Comparison of ENCODE assay signal across 29 cellular contexts in genomic region chr7:51261117-51261835, GRCh38. TPM values are rescaled to one million over a fixed set of nuclear protein-coding genes. Genes with fewer than 3 reads are reported as not detected.
DNase-seq lines count a peak whose midpoint lies in the region; ATAC-seq, FAIRE-seq and TF ChIP-seq lines count a peak whose summit lies in the region.
"Had no signal": no experiment of that assay in that cellular context is flagged by ENCODE, and none has a peak within 500 bp of the region (broad histone marks: within the 10 kb centered on the region; RNA-seq: fewer than 3 reads in every experiment).

No MANE protein-coding gene starts in this region.

- H3K4me3 Mint-ChIP-seq in endothelial cell (ENCODE audit: unreplicated experiment) = no peak overlapping the region
- H3K4me3 Mint-ChIP-seq in CD8-positive, alpha-beta T cell = no peak overlapping the region
- H3K4me3 Mint-ChIP-seq: activated naive CD8-positive, alpha-beta T cell treated with anti-CD3 and anti-CD28 coated beads, Interleukin-2, amount 10 ng/mL, durations not matched to agents 7 days and 5 days; activated T-helper 17 cell treated with anti-CD3 and anti-CD28 coated beads, Interleukin-2, amount 50 U/mL, for 72 hours; IgD-negative memory B cell; naive thymus-derived CD8-positive, alpha-beta T cell; stimulated activated effector memory CD8-positive, alpha-beta T cell treated with anti-CD3 and anti-CD28 coated beads, Interleukin-12 subunit alpha, Interleukin-12 subunit beta, amount 100 ng/mL, for 72 hours; T-helper 17 cell had no signal

- H3K27me3 ChIP-seq in KMS-11 (ENCODE audit: insufficient read depth, low read depth) (no peaks in the 10 kb centered on the region), neuronal stem cell (ENCODE audit: control insufficient read depth in 3 of 3, insufficient read depth in 3 of 3, low read depth in 1 of 3, low read length in 3 of 3) (no peaks in the 10 kb centered on the region)
- H3K27me3 ChIP-seq in CD8-positive, alpha-beta T cell (ENCODE audit: insufficient read depth, low read length) = no peaks in the 10 kb centered on the region
- H3K27me3 ChIP-seq: esophagus squamous epithelium, Peyer's patch, suprapubic skin had no signal

- no peak overlapping the region for H2AFZ ChIP-seq in KMS-11 (ENCODE audit: low read depth)
- H2AFZ ChIP-seq in neuronal stem cell (ENCODE audit: low read length) = no peak overlapping the region

- H2BK12ac ChIP-seq in neuronal stem cell (ENCODE audit: low read length) = no peak overlapping the region

- H3K14ac ChIP-seq in neuronal stem cell (ENCODE audit: low read length) = no peak overlapping the region

- no peak for TF ChIP-seq POLR2A in H54 (IDR thresholded peaks at IDR 0.05; ENCODE audit: low read depth, low read length)

- no peaks in the 10 kb centered on the region for H4K20me1 ChIP-seq in KMS-11 (ENCODE audit: insufficient read depth)

- no peak overlapping the region for H2BK120ac ChIP-seq in neuronal stem cell (ENCODE audit: low read depth, low read length)

- no peak overlapping the region for H3K23ac ChIP-seq in neuronal stem cell (ENCODE audit: low read depth, low read length, poor library complexity)

- no peak for TF ChIP-seq CTCF in C4-2B (conservative IDR thresholded peaks at IDR 0.05)
- TF ChIP-seq CTCF in KMS-11 (conservative IDR thresholded peaks at IDR 0.05; ENCODE audit: low read depth, low read length) = no peak
- TF ChIP-seq CTCF in endothelial cell (IDR thresholded peaks at IDR 0.05; ENCODE audit: unreplicated experiment) = no peak
- TF ChIP-seq CTCF in GM10248 (IDR thresholded peaks at IDR 0.05; ENCODE audit: control extremely low read depth, extremely low read depth, low read depth, missing control alignments) = no peak
- no peak for TF ChIP-seq CTCF in CD8-positive, alpha-beta T cell (IDR thresholded peaks at IDR 0.05)

- H2BK15ac ChIP-seq in neuronal stem cell (ENCODE audit: low read length) = no peak overlapping the region

- H3K9me3 ChIP-seq in neuronal stem cell (replicated peaks in 1 of 2; ENCODE audit: control insufficient read depth in 2 of 2, insufficient read depth in 1 of 2, low read depth in 1 of 2, low read length in 2 of 2) = no peaks in the 10 kb centered on the region
- H3K9me3 ChIP-seq in CD8-positive, alpha-beta T cell (ENCODE audit: low read length) = no peaks in the 10 kb centered on the region
- H3K9me3 ChIP-seq: esophagus squamous epithelium, Peyer's patch, suprapubic skin had no signal

- no peaks in the 10 kb centered on the region for H3K9me3 Mint-ChIP-seq in endothelial cell (ENCODE audit: unreplicated experiment)
- H3K9me3 Mint-ChIP-seq in CD8-positive, alpha-beta T cell = no peaks in the 10 kb centered on the region
- H3K9me3 Mint-ChIP-seq: activated naive CD8-positive, alpha-beta T cell treated with anti-CD3 and anti-CD28 coated beads, Interleukin-2, amount 10 ng/mL, durations not matched to agents 7 days and 5 days; activated T-helper 17 cell treated with anti-CD3 and anti-CD28 coated beads, Interleukin-2, amount 50 U/mL, for 72 hours; naive thymus-derived CD8-positive, alpha-beta T cell; stimulated activated effector memory CD8-positive, alpha-beta T cell treated with anti-CD3 and anti-CD28 coated beads, Interleukin-12 subunit alpha, Interleukin-12 subunit beta, amount 100 ng/mL, for 72 hours had no signal

- no peaks in the 10 kb centered on the region for H3K36me3 ChIP-seq in KMS-11 (ENCODE audit: insufficient read depth)
- no peaks in the 10 kb centered on the region for H3K36me3 ChIP-seq in neuronal stem cell (replicated peaks in 1 of 2; ENCODE audit: control insufficient read depth in 2 of 2, insufficient read depth in 2 of 2, low read length in 2 of 2)
- no peaks in the 10 kb centered on the region for H3K36me3 ChIP-seq in CD8-positive, alpha-beta T cell (ENCODE audit: insufficient read depth, low read length)
- H3K36me3 ChIP-seq: esophagus squamous epithelium, Peyer's patch, suprapubic skin had no signal

- CTCF ChIA-PET in GM10248 (lab: Yijun Ruan, JAX) = interaction anchor here (1.3 kb wide), 1 partner anchor 11 kb away, joined by 3 read pairs; no protein-coding TSS in a partner anchor
- CTCF ChIA-PET in CD8-positive, alpha-beta T cell (lab: Charles Lee) = no interaction called here

- H3K79me2 ChIP-seq in KMS-11 (ENCODE audit: insufficient read depth, low read depth) = no peaks in the 10 kb centered on the region

- H3K4me1 ChIP-seq in KMS-11 (ENCODE audit: low read depth, poor library complexity, severe bottlenecking) = peaks cover 35% of the 10 kb centered on the region
- H3K4me1 ChIP-seq in neuronal stem cell (ENCODE audit: control insufficient read depth in 2 of 2, insufficient read depth in 1 of 2, low read depth in 1 of 2, low read length in 2 of 2) = peaks cover 3 to 4% of the 10 kb centered on the region in 2 donors
- H3K4me1 ChIP-seq in CD8-positive, alpha-beta T cell (ENCODE audit: insufficient read depth, low read length) = no peaks in the 10 kb centered on the region

- no peaks in the 10 kb centered on the region for H3K79me1 ChIP-seq in neuronal stem cell (ENCODE audit: low read depth, low read length)

- WGBS in neuronal stem cell (ENCODE audit: extremely low coverage in 2 of 2, insufficient read length in 2 of 2, insufficient replicate concordance in 1 of 2), 2 donors = no CpG with 5 or more reads among the region's 15 CpGs

- no peak overlapping the region for H2AK5ac ChIP-seq in neuronal stem cell (ENCODE audit: low read depth, low read length)

- intact Hi-C loops in CD8-positive, alpha-beta T cell (cut with DNase I, micrococcal nuclease) = no loop called here

- peak overlapping the region; percentile 74 for H3K27ac ChIP-seq in C4-2B
- H3K27ac ChIP-seq in KMS-11 = no peak overlapping the region; the same call in 1 of the 2 replicates
- H3K27ac ChIP-seq in neuronal stem cell (replicated peaks; ENCODE audit: low read length) = no peak overlapping the region
- H3K27ac ChIP-seq in CD8-positive, alpha-beta T cell (ENCODE audit: low read depth, low read length) = no peak overlapping the region
- H3K27ac ChIP-seq: SK-N-MC had no signal

- ATAC-seq in HG02571 (IDR thresholded peaks at IDR 0.05; ENCODE audit: unreplicated experiment) = no peak
- ATAC-seq in CD8-positive, alpha-beta T cell = no peak
- ATAC-seq: activated T-helper 17 cell treated with anti-CD3 and anti-CD28 coated beads, Interleukin-2, amount 50 U/mL, for 72 hours; naive thymus-derived CD8-positive, alpha-beta T cell; T-helper 17 cell had no signal

- no peak for DNase-seq in endothelial cell (ENCODE audit: low spot score)
- no peak for DNase-seq in neuronal stem cell (ENCODE audit: low spot score)
- DNase-seq in GM10248 (ENCODE audit: extremely low spot score) = no peak
- DNase-seq in CD8-positive, alpha-beta T cell = no peak
- no peak for DNase-seq in H54 (ENCODE audit: insufficient read length, low spot score)
- DNase-seq: activated naive CD8-positive, alpha-beta T cell treated with anti-CD3 and anti-CD28 coated beads, Interleukin-2, amount 10 ng/mL, durations not matched to agents 7 days and 5 days; C1 segment of cervical spinal cord; effector memory CD4-positive, alpha-beta T cell; esophagus squamous epithelium; GDM1; HCEC 1CT; mesendoderm; MM.1S; naive thymus-derived CD8-positive, alpha-beta T cell; NCI-H1436 treated with DMSO at 0.1 percent for 48 hours; NCI-H2227 treated with DMSO at 0.1 percent for 48 hours; NK-92 treated with Interleukin-12 subunit alpha and Interleukin-12 subunit beta, amount 100 ng/mL, for 24 hours; Peyer's patch; posterior cingulate gyrus; stimulated activated CD4-positive, alpha-beta T cell treated with anti-CD3 and anti-CD28 coated beads, Interleukin-2, amount 100 ng/mL, for 24 hours; T-helper 17 cell had no signal

- H3K18ac ChIP-seq in neuronal stem cell (ENCODE audit: low read length) = no peak overlapping the region

- no peaks in the 10 kb centered on the region for H3K27me3 Mint-ChIP-seq in endothelial cell (ENCODE audit: unreplicated experiment)
- H3K27me3 Mint-ChIP-seq in CD8-positive, alpha-beta T cell (ENCODE audit: low read depth) = peaks cover 12% of the 10 kb centered on the region
- H3K27me3 Mint-ChIP-seq: activated naive CD8-positive, alpha-beta T cell treated with anti-CD3 and anti-CD28 coated beads, Interleukin-2, amount 10 ng/mL, durations not matched to agents 7 days and 5 days had no signal

- H4K8ac ChIP-seq in neuronal stem cell (ENCODE audit: low read depth, low read length) = no peak overlapping the region

- peaks cover 11% of the 10 kb centered on the region for H3K4me1 Mint-ChIP-seq in endothelial cell (ENCODE audit: unreplicated experiment)
- peaks cover 1% of the 10 kb centered on the region for H3K4me1 Mint-ChIP-seq in CD8-positive, alpha-beta T cell (ENCODE audit: low read depth)
- H3K4me1 Mint-ChIP-seq: IgD-negative memory B cell; stimulated activated effector memory CD8-positive, alpha-beta T cell treated with anti-CD3 and anti-CD28 coated beads, Interleukin-12 subunit alpha, Interleukin-12 subunit beta, amount 100 ng/mL, for 72 hours had no signal

- H3K4me3 ChIP-seq in KMS-11 (IDR thresholded peaks at IDR 0.05; ENCODE audit: insufficient read depth, low read depth, low read length) (no peak overlapping the region), neuronal stem cell (ENCODE audit: low read length in 2 of 2) (no peak overlapping the region)
- H3K4me3 ChIP-seq in CD8-positive, alpha-beta T cell (ENCODE audit: low read depth, low read length) = no peak overlapping the region
- H3K4me3 ChIP-seq: esophagus squamous epithelium, Peyer's patch, SK-N-MC, suprapubic skin had no signal

- peak overlapping the region; percentile 24 for H3K27ac Mint-ChIP-seq in endothelial cell (ENCODE audit: unreplicated experiment)
- H3K27ac Mint-ChIP-seq in CD8-positive, alpha-beta T cell = no peak overlapping the region
- H3K27ac Mint-ChIP-seq: activated naive CD8-positive, alpha-beta T cell treated with anti-CD3 and anti-CD28 coated beads, Interleukin-2, amount 10 ng/mL, durations not matched to agents 7 days and 5 days; activated T-helper 17 cell treated with anti-CD3 and anti-CD28 coated beads, Interleukin-2, amount 50 U/mL, for 72 hours; IgD-negative memory B cell; naive thymus-derived CD8-positive, alpha-beta T cell; stimulated activated effector memory CD8-positive, alpha-beta T cell treated with anti-CD3 and anti-CD28 coated beads, Interleukin-12 subunit alpha, Interleukin-12 subunit beta, amount 100 ng/mL, for 72 hours; T-helper 17 cell had no signal

- H3K9ac ChIP-seq in KMS-11 = no peak overlapping the region
- no peak overlapping the region for H3K9ac ChIP-seq in neuronal stem cell (ENCODE audit: low read depth, low read length, poor library complexity)

- H3K36me3 Mint-ChIP-seq in endothelial cell (ENCODE audit: low read depth, unreplicated experiment) = no peaks in the 10 kb centered on the region
- no peaks in the 10 kb centered on the region for H3K36me3 Mint-ChIP-seq in CD8-positive, alpha-beta T cell
- H3K36me3 Mint-ChIP-seq: activated naive CD8-positive, alpha-beta T cell treated with anti-CD3 and anti-CD28 coated beads, Interleukin-2, amount 10 ng/mL, durations not matched to agents 7 days and 5 days; IgD-negative memory B cell; naive thymus-derived CD8-positive, alpha-beta T cell; stimulated activated effector memory CD8-positive, alpha-beta T cell treated with anti-CD3 and anti-CD28 coated beads, Interleukin-12 subunit alpha, Interleukin-12 subunit beta, amount 100 ng/mL, for 72 hours had no signal

- POLR2A ChIA-PET in GM10248 (lab: Yijun Ruan, JAX) = no interaction called here
- POLR2A ChIA-PET in CD8-positive, alpha-beta T cell (lab: Charles Lee) = no interaction called here

- no peak for FAIRE-seq in H54 (lab: Jason Lieb, UNC)

- H2BK5ac ChIP-seq in neuronal stem cell (ENCODE audit: low read length) = peak overlapping the region; percentile 33

- H4K91ac ChIP-seq in neuronal stem cell (ENCODE audit: low read depth, low read length, poor library complexity) = no peak overlapping the region

- H3K4me2 ChIP-seq in KMS-11 (peak overlapping the region; percentile 24; the same call in 1 of the 2 replicates), neuronal stem cell (ENCODE audit: insufficient read depth, low read length, poor library complexity, severe bottlenecking) (no peak overlapping the region)

- no peak overlapping the region for H3K4ac ChIP-seq in neuronal stem cell (ENCODE audit: low read length)

RNA-seq across cellular contexts. Expression of gene COBL, which starts 55.3 kb away (rescaled TPM):
- 1.8 TPM for total RNA-seq in endothelial cell (ENCODE audit: unreplicated experiment)
- 1.5 TPM for polyA plus RNA-seq in neuronal stem cell (2013, experiment 1 of 2)
- polyA plus RNA-seq in neuronal stem cell (2013, experiment 2 of 2) = 1.5 TPM
- total RNA-seq in CD8-positive, alpha-beta T cell = under 1 TPM; 0.19 to 0.30 TPM
- total RNA-seq: activated naive CD8-positive, alpha-beta T cell treated with anti-CD3 and anti-CD28 coated beads, Interleukin-2, amount 10 ng/mL, durations not matched to agents 7 days and 5 days; activated T-helper 17 cell treated with anti-CD3 and anti-CD28 coated beads, Interleukin-2, amount 50 U/mL, for 72 hours; naive thymus-derived CD8-positive, alpha-beta T cell; T-helper 17 cell had no signal
- polyA plus RNA-seq: IgD-negative memory B cell; naive thymus-derived CD8-positive, alpha-beta T cell had no signal
